In the genomic region with DNA sequence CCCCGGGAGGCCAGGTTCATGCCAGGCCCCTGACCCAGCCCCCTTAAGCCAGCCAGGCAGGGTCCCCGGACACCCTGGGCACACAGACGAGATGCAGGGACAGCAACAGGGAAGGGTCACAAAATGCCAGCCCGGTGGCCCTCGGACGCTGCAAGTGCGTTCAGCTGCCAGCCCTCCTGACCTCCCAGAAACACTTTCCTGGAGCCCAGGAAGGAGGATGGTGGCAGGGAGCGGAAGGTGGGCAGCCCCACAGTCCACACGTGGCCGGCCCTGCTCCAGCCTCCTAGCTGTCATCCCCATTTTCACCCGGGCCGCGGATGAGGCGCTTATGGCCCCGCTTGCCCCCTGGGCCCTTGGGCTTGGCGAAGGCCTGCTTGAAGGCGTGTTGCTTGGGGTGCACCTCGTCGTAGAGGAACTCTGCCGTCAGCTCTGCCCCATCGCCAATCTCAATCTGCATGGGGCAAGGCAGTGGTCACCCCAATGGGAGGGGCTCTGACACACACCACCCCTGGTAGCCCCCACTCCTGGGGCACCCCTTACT, we compare ENCODE assay signal across 22 cellular contexts. TPM values are rescaled to one million over a fixed set of nuclear protein-coding genes. Genes with fewer than 3 reads are reported as not detected.
"Had no signal": no experiment of that assay in that cellular context is flagged by ENCODE, and none has a peak within 500 bp of the region (broad histone marks: within the 10 kb centered on the region; RNA-seq: fewer than 3 reads in every experiment).

No MANE protein-coding gene starts in this region.

- H3K27me3 ChIP-seq: esophagus squamous epithelium, hepatocyte, left lung, neutrophil had no signal

- H3K9me3 Mint-ChIP-seq: activated CD4-positive, alpha-beta memory T cell treated with anti-CD3 and anti-CD28 coated beads for 36 hours; activated naive CD8-positive, alpha-beta T cell treated with anti-CD3 and anti-CD28 coated beads for 36 hours; activated T-cell treated with anti-CD3 and anti-CD28 coated beads, Interleukin-2, amount 50 U/mL, for 72 hours; brain; central memory CD8-positive, alpha-beta T cell; natural killer cell had no signal

- H3K4me3 ChIP-seq: coronary artery, esophagus squamous epithelium, hepatocyte, left lung, skin epidermis had no signal

- H3K4me2 ChIP-seq: hepatocyte had no signal

- H3K27me3 Mint-ChIP-seq: activated CD4-positive, alpha-beta memory T cell treated with anti-CD3 and anti-CD28 coated beads for 36 hours; activated naive CD8-positive, alpha-beta T cell treated with anti-CD3 and anti-CD28 coated beads for 36 hours; central memory CD8-positive, alpha-beta T cell had no signal

- H3K27ac ChIP-seq: coronary artery, esophagus squamous epithelium, hepatocyte, left lung, skin epidermis had no signal

- ATAC-seq: activated T-cell treated with anti-CD3 and anti-CD28 coated beads, Interleukin-2, amount 50 U/mL, for 72 hours; left lung; natural killer cell; stimulated activated naive CD8-positive, alpha-beta T cell treated with anti-CD3 and anti-CD28 coated beads, Interleukin-15, Interleukin-2, amounts not matched to agents 100 U/mL and 50 U/mL, for 24 hours had no signal

- H3K4me3 Mint-ChIP-seq: activated CD4-positive, alpha-beta memory T cell treated with anti-CD3 and anti-CD28 coated beads for 36 hours; activated naive CD8-positive, alpha-beta T cell treated with anti-CD3 and anti-CD28 coated beads for 36 hours; activated T-cell treated with anti-CD3 and anti-CD28 coated beads, Interleukin-2, amount 50 U/mL, for 72 hours; brain; central memory CD8-positive, alpha-beta T cell; natural killer cell had no signal

- H3K27ac Mint-ChIP-seq: activated CD4-positive, alpha-beta memory T cell treated with anti-CD3 and anti-CD28 coated beads for 36 hours; activated T-cell treated with anti-CD3 and anti-CD28 coated beads, Interleukin-2, amount 50 U/mL, for 72 hours; brain; natural killer cell had no signal

- H3K9me3 ChIP-seq: esophagus squamous epithelium, left lung, neutrophil had no signal

- H3K79me2 ChIP-seq: hepatocyte had no signal

- H2AFZ ChIP-seq: hepatocyte had no signal

- DNase-seq: activated CD4-positive, alpha-beta memory T cell treated with anti-CD3 and anti-CD28 coated beads for 36 hours; activated naive CD8-positive, alpha-beta T cell treated with anti-CD3 and anti-CD28 coated beads for 36 hours; activated T-cell treated with anti-CD3 and anti-CD28 coated beads, Interleukin-2, amount 50 U/mL, for 72 hours; amygdala; effector CD4-positive, alpha-beta T cell; esophagus squamous epithelium; islet precursor cell; left lung; mesendoderm; natural killer cell; stimulated activated CD4-positive, alpha-beta T cell treated with anti-CD3 and anti-CD28 coated beads, Interleukin-4, amount 100 ng/mL, for 24 hours; stimulated activated naive CD8-positive, alpha-beta T cell treated with anti-CD3 and anti-CD28 coated beads, Interleukin-15, Interleukin-2, amounts not matched to agents 100 U/mL and 50 U/mL, for 24 hours; T1000; trophoblast cell had no signal

RNA-seq across cellular contexts. Expression of a gene that starts 3.4 kb away (rescaled TPM):
- total RNA-seq: esophagus squamous epithelium, fibroblast of villous mesenchyme, glomerular endothelial cell, hepatocyte had no signal
- polyA plus RNA-seq: hepatocyte had no signal
